Comparison of ENCODE assay signal across 15 cellular contexts in the genomic region with DNA sequence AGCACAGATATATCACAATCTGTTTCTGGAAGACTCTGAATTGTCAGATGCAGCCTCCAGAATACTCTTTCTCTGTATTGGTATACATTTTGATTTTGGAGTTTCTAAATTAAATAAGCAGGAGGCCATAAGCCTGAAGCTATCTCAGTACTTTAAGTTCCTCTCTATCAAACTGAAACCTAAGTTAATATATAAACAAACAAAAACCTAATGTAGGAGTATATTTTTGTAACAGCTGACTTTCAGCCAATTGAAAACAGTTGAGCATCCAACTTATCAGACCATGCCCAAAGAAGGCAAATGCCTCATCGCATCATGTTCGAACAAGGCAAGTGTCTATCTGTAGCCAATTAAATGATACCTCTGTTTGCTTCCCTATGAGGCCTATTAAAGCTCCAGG.
DNase-seq lines count a peak whose midpoint lies in the region; ATAC-seq, FAIRE-seq and TF ChIP-seq lines count a peak whose summit lies in the region.
"Had no signal": no experiment of that assay in that cellular context is flagged by ENCODE, and none has a peak within 500 bp of the region (broad histone marks: within the 10 kb centered on the region; RNA-seq: fewer than 3 reads in every experiment).

No MANE protein-coding gene starts in this region.

- H3K9me3 Mint-ChIP-seq in natural killer cell treated with Interleukin-12 subunit alpha and Interleukin-12 subunit beta and Interleukin-15 and Interleukin-18, amount 100 ng/mL, for 72 hours = peaks cover 15% of the 10 kb centered on the region
- H3K9me3 Mint-ChIP-seq: GM23338, H9 had no signal

- no peak overlapping the region for H3K27ac Mint-ChIP-seq in natural killer cell treated with Interleukin-12 subunit alpha and Interleukin-12 subunit beta and Interleukin-15 and Interleukin-18, amount 100 ng/mL, for 72 hours
- H3K27ac Mint-ChIP-seq: CD4-positive, alpha-beta memory T cell; GM23338; H9 had no signal

- no peaks in the 10 kb centered on the region for H3K4me1 ChIP-seq in GM12878 (ENCODE audit: control insufficient read depth, insufficient read depth, low read length)
- H3K4me1 ChIP-seq in mesendoderm (ENCODE audit: control insufficient read depth, low read depth, low read length) = no peaks in the 10 kb centered on the region
- H3K4me1 ChIP-seq: A549 had no signal

- CTCF ChIA-PET in GM12878 (lab: Yijun Ruan, JAX) = interaction anchor here (0.7 to 1.2 kb wide), 3 partner anchors 642 to 980 kb away, joined by 3 read pairs; no protein-coding TSS in a partner anchor

- H3K79me1 ChIP-seq in mesendoderm (ENCODE audit: low read length) = no peaks in the 10 kb centered on the region

- H2AK5ac ChIP-seq in mesendoderm (ENCODE audit: low read length) = no peak overlapping the region

- H3K79me2 ChIP-seq in GM12878 (ENCODE audit: control insufficient read depth, insufficient read depth, low read length) (no peaks in the 10 kb centered on the region), mesendoderm (ENCODE audit: control insufficient read depth, insufficient read depth, low read length) (no peaks in the 10 kb centered on the region)

- no TSS peak for BruUV-seq in GM12878 (replicated peaks; lab: Mats Ljungman, UMichigan)

- ATAC-seq in GM18861 (IDR thresholded peaks at IDR 0.05; ENCODE audit: unreplicated experiment) = peak; percentile 55
- ATAC-seq in HG03354 (IDR thresholded peaks at IDR 0.05; ENCODE audit: poor library complexity, severe bottlenecking, unreplicated experiment) = peak; percentile 43
- peak; percentile 49 for ATAC-seq in GM12878
- ATAC-seq in natural killer cell treated with Interleukin-12 subunit alpha and Interleukin-12 subunit beta and Interleukin-15 and Interleukin-18, amount 100 ng/mL, for 72 hours = no peak
- ATAC-seq: A549, GM23338 had no signal

- no peak for TF ChIP-seq RAD21 in GM12878 (IDR thresholded peaks at IDR 0.05; ENCODE audit: insufficient read depth, low read depth, low read length)

- no peak overlapping the region for H2AFZ ChIP-seq in GM12878 (ENCODE audit: control insufficient read depth, low read depth, low read length)
- H2AFZ ChIP-seq: GM23338 had no signal

- H3K18ac ChIP-seq in mesendoderm (ENCODE audit: low read length) = no peak overlapping the region

- FAIRE-seq in GM12878 (lab: Jason Lieb, UNC) = no peak
- FAIRE-seq: A549, GM12891 had no signal

- TF ChIP-seq POLR2A in GM12878 (IDR thresholded peaks at IDR 0.05; ENCODE audit: low read depth, low read length) = no peak

- no peak overlapping the region for H4K5ac ChIP-seq in mesendoderm (ENCODE audit: low read length)

- H4K8ac ChIP-seq in mesendoderm (ENCODE audit: low read depth, low read length) = no peak overlapping the region

- H2BK120ac ChIP-seq in mesendoderm (ENCODE audit: low read depth, low read length) = no peak overlapping the region

- H3K4me2 ChIP-seq in GM12878 (ENCODE audit: control insufficient read depth, insufficient read depth) (no peak overlapping the region), mesendoderm (ENCODE audit: low read length) (no peak overlapping the region)
- H3K4me2 ChIP-seq: A549, GM23338 had no signal

- H3K4me1 Mint-ChIP-seq in natural killer cell treated with Interleukin-12 subunit alpha and Interleukin-12 subunit beta and Interleukin-15 and Interleukin-18, amount 100 ng/mL, for 72 hours (ENCODE audit: low read depth in 2 of 2) = no peaks in the 10 kb centered on the region
- H3K4me1 Mint-ChIP-seq: CD4-positive, alpha-beta memory T cell had no signal

- no peak overlapping the region for H3K4ac ChIP-seq in mesendoderm (ENCODE audit: low read depth, low read length)

- DNase-seq in GM12878 (ENCODE audit: low read depth, low spot score) (no peak), H7 (no peak), mesendoderm (no peak)
- DNase-seq in natural killer cell treated with Interleukin-12 subunit alpha and Interleukin-12 subunit beta and Interleukin-15 and Interleukin-18, amount 100 ng/mL, for 72 hours (ENCODE audit: low spot score) = no peak
- DNase-seq: BE2C; CD4-positive, alpha-beta memory T cell; DMS79; H9 had no signal

- SMC1A ChIA-PET in GM12878 (lab: Charles Lee; ENCODE audit: uncharacterized antibody, unreplicated experiment) = no interaction called here

- no peaks in the 10 kb centered on the region for H3K9me3 ChIP-seq in GM12878 (replicated peaks; ENCODE audit: control insufficient read depth, insufficient read depth, low read length)
- H3K9me3 ChIP-seq: A549, BE2C had no signal

- H3K36me3 ChIP-seq in GM12878 (ENCODE audit: control insufficient read depth in 2 of 2, insufficient read depth in 2 of 2, low read length in 1 of 2) (no peaks in the 10 kb centered on the region), H7 (replicated peaks; ENCODE audit: control insufficient read depth, insufficient read depth, low read length) (no peaks in the 10 kb centered on the region), mesendoderm (ENCODE audit: control insufficient read depth, insufficient read depth, low read length) (no peaks in the 10 kb centered on the region)
- H3K36me3 ChIP-seq: BE2C had no signal

- POLR2A ChIA-PET in GM12878 (lab: Charles Lee) = no interaction called here

- H3K36me3 Mint-ChIP-seq in natural killer cell treated with Interleukin-12 subunit alpha and Interleukin-12 subunit beta and Interleukin-15 and Interleukin-18, amount 100 ng/mL, for 72 hours = no peaks in the 10 kb centered on the region
- H3K36me3 Mint-ChIP-seq: CD4-positive, alpha-beta memory T cell had no signal

- RAD21 ChIA-PET in GM12878 (lab: Charles Lee; ENCODE audit: unreplicated experiment) = no interaction called here

- H3K4me3 Mint-ChIP-seq in natural killer cell treated with Interleukin-12 subunit alpha and Interleukin-12 subunit beta and Interleukin-15 and Interleukin-18, amount 100 ng/mL, for 72 hours = no peak overlapping the region
- H3K4me3 Mint-ChIP-seq: CD4-positive, alpha-beta memory T cell; GM23338; H9 had no signal

- H3K9ac ChIP-seq in GM12878 (ENCODE audit: control insufficient read depth, insufficient read depth, low read length) (no peak overlapping the region), mesendoderm (ENCODE audit: low read length) (no peak overlapping the region)

- no peak overlapping the region for H3K23ac ChIP-seq in mesendoderm (ENCODE audit: low read length)

- no peak overlapping the region for H3K56ac ChIP-seq in mesendoderm (ENCODE audit: low read length)

- H3K4me3 ChIP-seq in GM12878 (no peak overlapping the region), H7 (ENCODE audit: insufficient read depth, low read depth, low read length) (no peak overlapping the region), mesendoderm (ENCODE audit: low read length) (no peak overlapping the region)
- H3K4me3 ChIP-seq: A549, GM23338 had no signal

- TF ChIP-seq CTCF in GM12878 (IDR thresholded peaks at IDR 0.05 in 2 of 3, conservative IDR thresholded peaks at IDR 0.05 in 1 of 3; ENCODE audit: control insufficient read depth in 2 of 3, extremely low read depth in 1 of 3, insufficient read depth in 1 of 3, low read depth in 3 of 3, low read length in 3 of 3) = no peak

- in situ Hi-C loops in GM12878 (cut with MboI) = no loop called here

- no peak overlapping the region for H3K27ac ChIP-seq in GM12878 (ENCODE audit: control insufficient read depth, insufficient read depth)
- H3K27ac ChIP-seq in mesendoderm (ENCODE audit: low read depth, low read length) = no peak overlapping the region
- H3K27ac ChIP-seq: A549, C4-2B, HL-60 had no signal

- TF ChIP-seq EP300 in GM12878 (IDR thresholded peaks at IDR 0.05; ENCODE audit: borderline replicate concordance in 1 of 2, control insufficient read depth in 1 of 2, low read depth in 2 of 2, low read length in 2 of 2) = no peak

- intact Hi-C loops in GM12878 (cut with micrococcal nuclease; ENCODE audit: unreplicated experiment) = no loop called here

- H4K20me1 ChIP-seq in GM12878 (ENCODE audit: control insufficient read depth, insufficient read depth) = no peaks in the 10 kb centered on the region

- WGBS in GM12878 (ENCODE audit: insufficient coverage, insufficient replicate concordance, low lambda C conversion rate, missing lambda C conversion rate) = 95% methylated on average over 2 of the region's 2 CpGs
- WGBS in mesendoderm (ENCODE audit: extremely low coverage, insufficient coverage, low lambda C conversion rate) = no CpG with 5 or more reads among the region's 2 CpGs

- no peak overlapping the region for H2BK15ac ChIP-seq in mesendoderm (replicated peaks; ENCODE audit: low read depth)

- H2BK5ac ChIP-seq in mesendoderm (ENCODE audit: low read length) = no peak overlapping the region

- no peaks in the 10 kb centered on the region for H3K27me3 ChIP-seq in GM12878 (replicated peaks in 1 of 2; ENCODE audit: control insufficient read depth in 2 of 2, insufficient read depth in 2 of 2, low read length in 1 of 2)
- no peaks in the 10 kb centered on the region for H3K27me3 ChIP-seq in H7 (ENCODE audit: control insufficient read depth, insufficient read depth, low read length)
- no peaks in the 10 kb centered on the region for H3K27me3 ChIP-seq in mesendoderm (ENCODE audit: insufficient read depth, low read length, poor library complexity)
- H3K27me3 ChIP-seq: BE2C had no signal

- no peaks in the 10 kb centered on the region for H3K27me3 Mint-ChIP-seq in natural killer cell treated with Interleukin-12 subunit alpha and Interleukin-12 subunit beta and Interleukin-15 and Interleukin-18, amount 100 ng/mL, for 72 hours
- H3K27me3 Mint-ChIP-seq: CD4-positive, alpha-beta memory T cell had no signal

TF ChIP-seq in GM12878, 131 proteins besides CTCF, POLR2A, EP300 and RAD21 (continues in another document):
- no peak for TF ChIP-seq NFYA (IDR thresholded peaks at IDR 0.05; ENCODE audit: borderline replicate concordance, low read depth, low read length)

Comparison
In these comparisons a context has a peak if more than half of its experiments do, and no peak if none do; other contexts are left out.
1. ATAC-seq: peak in GM18861 (single experiment), HG03354 (single experiment) and GM12878 (single experiment); none in natural killer cell treated with Interleukin-12 subunit alpha and Interleukin-12 subunit beta and Interleukin-15 and Interleukin-18, amount 100 ng/mL, for 72 hours (0 of 2).